25 cellular contexts compared by ENCODE assay signal in the genomic region with DNA sequence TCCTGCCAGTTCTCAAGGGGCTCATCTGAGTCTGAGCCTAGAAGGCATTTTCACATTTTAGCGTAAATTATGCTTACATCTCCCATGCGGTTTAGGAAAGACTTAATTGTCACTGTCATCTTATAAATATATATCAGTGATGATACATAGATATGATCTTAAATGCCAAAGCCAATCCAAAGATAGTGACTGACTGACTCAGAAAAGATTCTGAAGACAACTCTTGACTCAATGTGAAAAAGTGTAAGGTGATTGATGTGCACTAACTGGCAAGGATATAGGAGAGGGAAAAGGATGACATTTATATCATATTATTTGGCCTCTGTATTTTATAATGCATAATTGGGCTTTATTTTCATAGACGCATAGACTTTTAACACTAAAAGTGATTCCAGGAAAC.
DNase-seq lines count a peak whose midpoint lies in the region; ATAC-seq and TF ChIP-seq lines count a peak whose summit lies in the region.
"Had no signal": no experiment of that assay in that cellular context is flagged by ENCODE, and none has a peak within 500 bp of the region (broad histone marks: within the 10 kb centered on the region; RNA-seq: fewer than 3 reads in every experiment).

No MANE protein-coding gene starts in this region.

- peaks cover 2% of the 10 kb centered on the region for H3K36me3 Mint-ChIP-seq in activated CD4-positive, alpha-beta T cell treated with anti-CD3 and anti-CD28 coated beads for 36 hours (ENCODE audit: low read depth)
- H3K36me3 Mint-ChIP-seq in activated T-helper 17 cell treated with anti-CD3 and anti-CD28 coated beads, Interleukin-2, amount 50 U/mL, for 72 hours (ENCODE audit: low read depth) = no peaks in the 10 kb centered on the region
- no peaks in the 10 kb centered on the region for H3K36me3 Mint-ChIP-seq in stimulated activated effector memory CD8-positive, alpha-beta T cell treated with anti-CD3 and anti-CD28 coated beads, Interleukin-12 subunit alpha, Interleukin-12 subunit beta, amount 100 ng/mL, for 72 hours
- H3K36me3 Mint-ChIP-seq: CD4-positive, CD25-positive, alpha-beta regulatory T cell had no signal

- ATAC-seq in activated CD4-positive, alpha-beta T cell treated with anti-CD3 and anti-CD28 coated beads for 36 hours = peak; percentile 63
- ATAC-seq in activated T-helper 17 cell treated with anti-CD3 and anti-CD28 coated beads, Interleukin-2, amount 50 U/mL, for 72 hours (replicated peaks) = peak; percentile 45
- peak; percentile 55 for ATAC-seq in stimulated activated effector memory CD8-positive, alpha-beta T cell treated with anti-CD3 and anti-CD28 coated beads, Interleukin-12 subunit alpha, Interleukin-12 subunit beta, amount 100 ng/mL, for 72 hours
- ATAC-seq: PC-3 had no signal

- H3K4me1 ChIP-seq in colonic mucosa = no peaks in the 10 kb centered on the region
- H3K4me1 ChIP-seq: BLaER1 had no signal

- no peaks in the 10 kb centered on the region for H3K9me3 ChIP-seq in colonic mucosa
- H3K9me3 ChIP-seq: BLaER1, HAP-1, MG63 had no signal

- H3K27ac Mint-ChIP-seq in activated CD4-positive, alpha-beta T cell treated with anti-CD3 and anti-CD28 coated beads for 36 hours = no peak overlapping the region
- no peak overlapping the region for H3K27ac Mint-ChIP-seq in activated T-helper 17 cell treated with anti-CD3 and anti-CD28 coated beads, Interleukin-2, amount 50 U/mL, for 72 hours
- no peak overlapping the region for H3K27ac Mint-ChIP-seq in stimulated activated effector memory CD8-positive, alpha-beta T cell treated with anti-CD3 and anti-CD28 coated beads, Interleukin-12 subunit alpha, Interleukin-12 subunit beta, amount 100 ng/mL, for 72 hours
- H3K27ac Mint-ChIP-seq: CD4-positive, CD25-positive, alpha-beta regulatory T cell; HFFc6 had no signal

- CTCF ChIA-PET in activated CD4-positive, alpha-beta T cell treated with anti-CD3 and anti-CD28 coated beads for 36 hours (lab: Charles Lee) = no interaction called here

- no peak for DNase-seq in activated CD4-positive, alpha-beta T cell treated with anti-CD3 and anti-CD28 coated beads for 36 hours
- DNase-seq in activated CD4-positive, alpha-beta T cell treated with anti-CD3 and anti-CD28 coated beads, Interleukin-2, amount 50 U/mL, for 48 hours = no peak
- peak; percentile 17 for DNase-seq in EH (ENCODE audit: low read depth)
- DNase-seq in stimulated activated effector memory CD8-positive, alpha-beta T cell treated with anti-CD3 and anti-CD28 coated beads, Interleukin-12 subunit alpha, Interleukin-12 subunit beta, amount 100 ng/mL, for 72 hours (ENCODE audit: low spot score in 2 of 2) = no peak
- no peak for DNase-seq in colonic mucosa
- no peak for DNase-seq in G401 (ENCODE audit: low spot score)
- DNase-seq: CD4-positive, CD25-positive, alpha-beta regulatory T cell; DMS153; DND-41; GOT3; KG1; MG63; NCI-H1105 treated with DMSO at 0.1 percent for 48 hours; NCI-H146; NCI-H1930; NCI-H2107; NCI-H446; NCI-H526; NCI-H82; NK-92 treated with Interleukin-12 subunit alpha and Interleukin-12 subunit beta, amount 100 ng/mL, for 24 hours; PC-3 had no signal

- H3K27me3 Mint-ChIP-seq in activated CD4-positive, alpha-beta T cell treated with anti-CD3 and anti-CD28 coated beads for 36 hours = no peaks in the 10 kb centered on the region
- H3K27me3 Mint-ChIP-seq in activated T-helper 17 cell treated with anti-CD3 and anti-CD28 coated beads, Interleukin-2, amount 50 U/mL, for 72 hours = no peaks in the 10 kb centered on the region
- H3K27me3 Mint-ChIP-seq: CD4-positive, CD25-positive, alpha-beta regulatory T cell had no signal

- H3K4me3 ChIP-seq in colonic mucosa = no peak overlapping the region
- H3K4me3 ChIP-seq: BLaER1, HAP-1, MG63 had no signal

- H3K9ac ChIP-seq in colonic mucosa (ENCODE audit: low read depth in 2 of 2, low read length in 2 of 2) = no peak overlapping the region
- H3K9ac ChIP-seq: BLaER1 had no signal

- no peak overlapping the region for H3K27ac ChIP-seq in colonic mucosa
- H3K27ac ChIP-seq: BLaER1 had no signal

- POLR2A ChIA-PET in activated CD4-positive, alpha-beta T cell treated with anti-CD3 and anti-CD28 coated beads for 36 hours (lab: Charles Lee) = interaction anchor here (0.7 kb wide), 1 partner anchor 19 kb away, joined by 3 read pairs; no protein-coding TSS in a partner anchor

- no peaks in the 10 kb centered on the region for H3K27me3 ChIP-seq in colonic mucosa
- H3K27me3 ChIP-seq: BLaER1, MG63 had no signal

- no peaks in the 10 kb centered on the region for H3K36me3 ChIP-seq in colonic mucosa
- H3K36me3 ChIP-seq: BLaER1, HAP-1, MG63 had no signal

- intact Hi-C loops in activated CD4-positive, alpha-beta T cell treated with anti-CD3 and anti-CD28 coated beads for 36 hours (cut with DNase I, micrococcal nuclease) = no loop called here
- intact Hi-C loops in colonic mucosa (cut with DNase I) = no loop called here

- no peaks in the 10 kb centered on the region for H3K9me3 Mint-ChIP-seq in activated CD4-positive, alpha-beta T cell treated with anti-CD3 and anti-CD28 coated beads for 36 hours (ENCODE audit: low read depth)
- no peaks in the 10 kb centered on the region for H3K9me3 Mint-ChIP-seq in activated T-helper 17 cell treated with anti-CD3 and anti-CD28 coated beads, Interleukin-2, amount 50 U/mL, for 72 hours
- H3K9me3 Mint-ChIP-seq in stimulated activated effector memory CD8-positive, alpha-beta T cell treated with anti-CD3 and anti-CD28 coated beads, Interleukin-12 subunit alpha, Interleukin-12 subunit beta, amount 100 ng/mL, for 72 hours = no peaks in the 10 kb centered on the region
- H3K9me3 Mint-ChIP-seq: CD4-positive, CD25-positive, alpha-beta regulatory T cell; HFFc6 had no signal

- TF ChIP-seq CTCF in colonic mucosa (IDR thresholded peaks at IDR 0.05) = no peak

- in situ Hi-C loops in G401 (cut with HindIII; ENCODE audit: low sequenced_read_pairs) = no loop called here

- peaks cover 34% of the 10 kb centered on the region for H3K4me1 Mint-ChIP-seq in activated CD4-positive, alpha-beta T cell treated with anti-CD3 and anti-CD28 coated beads for 36 hours
- H3K4me1 Mint-ChIP-seq in activated T-helper 17 cell treated with anti-CD3 and anti-CD28 coated beads, Interleukin-2, amount 50 U/mL, for 72 hours = peaks cover 7% of the 10 kb centered on the region
- H3K4me1 Mint-ChIP-seq in stimulated activated effector memory CD8-positive, alpha-beta T cell treated with anti-CD3 and anti-CD28 coated beads, Interleukin-12 subunit alpha, Interleukin-12 subunit beta, amount 100 ng/mL, for 72 hours = peaks cover 9% of the 10 kb centered on the region

- H3K4me3 Mint-ChIP-seq in activated CD4-positive, alpha-beta T cell treated with anti-CD3 and anti-CD28 coated beads for 36 hours = no peak overlapping the region
- no peak overlapping the region for H3K4me3 Mint-ChIP-seq in activated T-helper 17 cell treated with anti-CD3 and anti-CD28 coated beads, Interleukin-2, amount 50 U/mL, for 72 hours
- H3K4me3 Mint-ChIP-seq in stimulated activated effector memory CD8-positive, alpha-beta T cell treated with anti-CD3 and anti-CD28 coated beads, Interleukin-12 subunit alpha, Interleukin-12 subunit beta, amount 100 ng/mL, for 72 hours = no peak overlapping the region
- H3K4me3 Mint-ChIP-seq: CD4-positive, CD25-positive, alpha-beta regulatory T cell; HFFc6 had no signal
